Comparison of ENCODE assay signal across 23 cellular contexts in genomic region chr6:107152633-107153032, GRCh38. TPM values are rescaled to one million over a fixed set of nuclear protein-coding genes. Genes with fewer than 3 reads are reported as not detected.
DNase-seq lines count a peak whose midpoint lies in the region; FAIRE-seq and TF ChIP-seq lines count a peak whose summit lies in the region.
"Had no signal": no experiment of that assay in that cellular context is flagged by ENCODE, and none has a peak within 500 bp of the region (broad histone marks: within the 10 kb centered on the region; RNA-seq: fewer than 3 reads in every experiment).

No MANE protein-coding gene starts in this region.

- no peaks in the 10 kb centered on the region for H3K79me2 ChIP-seq in KMS-11 (ENCODE audit: insufficient read depth, low read depth)

- in situ Hi-C loops in ACHN (cut with HindIII; ENCODE audit: low pct_ligation_motif_present, low pct_unique_long_range_greater_than_20kb, low sequenced_read_pairs): no loop called here

- no peak overlapping the region for H2AFZ ChIP-seq in KMS-11 (ENCODE audit: low read depth)

- intact Hi-C loops in kidney (cut with DNase I): no loop called here

- peaks cover 5% of the 10 kb centered on the region; the same call in 1 of the 2 replicates for H3K27me3 ChIP-seq in KMS-11 (ENCODE audit: insufficient read depth, low read depth)
- H3K27me3 ChIP-seq: foreskin keratinocyte, Peyer's patch, SJSA1, vagina had no signal

- peaks cover 38% of the 10 kb centered on the region for H3K4me1 ChIP-seq in KMS-11 (ENCODE audit: low read depth, poor library complexity, severe bottlenecking)
- peaks cover 4 to 6% of the 10 kb centered on the region in 2 donors for H3K4me1 ChIP-seq in kidney (ENCODE audit: control insufficient read depth in 1 of 2, insufficient read depth in 1 of 2, low read depth in 1 of 2, low read length in 2 of 2)
- H3K4me1 ChIP-seq: foreskin keratinocyte, SJSA1, vagina had no signal

- H3K4me3 ChIP-seq in KMS-11 (IDR thresholded peaks at IDR 0.05; ENCODE audit: insufficient read depth, low read depth, low read length) (no peak overlapping the region), kidney (ENCODE audit: low read length in 2 of 2) (no peak overlapping the region)
- H3K4me3 ChIP-seq: K562, Peyer's patch, SJSA1, vagina had no signal

- no peak overlapping the region for H3K27ac ChIP-seq in KMS-11
- no peak overlapping the region for H3K27ac ChIP-seq in kidney (ENCODE audit: low read depth in 2 of 2, low read length in 2 of 2)
- H3K27ac ChIP-seq: foreskin keratinocyte, SJSA1, vagina had no signal

- CTCF ChIA-PET in HEK293T (lab: Yijun Ruan, JAX): interaction anchor here (1.0 kb wide), 1 partner anchor 166 kb away, joined by 3 read pairs; no protein-coding TSS in a partner anchor

- peak; percentile 25 for DNase-seq in ACHN
- DNase-seq in kidney: no peak
- peak; percentile 30 for DNase-seq in mucosa of gallbladder (ENCODE audit: low spot score)
- no peak for DNase-seq in HEK293T (ENCODE audit: extremely low spot score)
- no peak for DNase-seq in NCI-H1694 (lab: John Stamatoyannopoulos, UW)
- no peak for DNase-seq in cerebellar nuclear complex (lab: John Stamatoyannopoulos, UW)
- DNase-seq in NCI-H2081 (lab: John Stamatoyannopoulos, UW): no peak
- DNase-seq: activated CD4-positive, alpha-beta memory T cell treated with anti-CD3 and anti-CD28 coated beads for 36 hours; activated naive CD4-positive, alpha-beta T cell; activated T-cell treated with anti-CD3 and anti-CD28 coated beads for 4 hours; C1 segment of cervical spinal cord; foreskin keratinocyte; GDM1; NCI-H1930; retina; substantia nigra; T-helper 17 cell had no signal

- TF ChIP-seq CTCF in KMS-11 (conservative IDR thresholded peaks at IDR 0.05; ENCODE audit: low read depth, low read length) (no peak), kidney (IDR thresholded peaks at IDR 0.05; ENCODE audit: borderline replicate concordance, extremely low read depth, insufficient read depth) (no peak)

- H3K9ac ChIP-seq in KMS-11: no peak overlapping the region
- no peak overlapping the region for H3K9ac ChIP-seq in kidney (ENCODE audit: low read length in 2 of 2)

- peak overlapping the region; percentile 56; the same call in 1 of the 2 replicates for H3K4me2 ChIP-seq in KMS-11

- no peaks in the 10 kb centered on the region for H4K20me1 ChIP-seq in KMS-11 (ENCODE audit: insufficient read depth)

- POLR2A ChIA-PET in HEK293T (lab: Yijun Ruan, JAX): no interaction called here

- H3K36me3 ChIP-seq in KMS-11 (ENCODE audit: insufficient read depth) (no peaks in the 10 kb centered on the region), kidney (ENCODE audit: control insufficient read depth in 1 of 2, insufficient read depth in 2 of 2, low read length in 2 of 2) (no peaks in the 10 kb centered on the region)
- H3K36me3 ChIP-seq: Peyer's patch, SJSA1, vagina had no signal

- no peaks in the 10 kb centered on the region for H3K9me3 ChIP-seq in kidney (ENCODE audit: control insufficient read depth in 1 of 2, low read length in 2 of 2)
- H3K9me3 ChIP-seq: Peyer's patch, SJSA1, vagina had no signal

- peak; percentile 64 for FAIRE-seq in kidney (lab: Jason Lieb, UNC)
- FAIRE-seq: bronchial epithelial cell, K562 had no signal

TF ChIP-seq in HEK293T, 16 proteins besides CTCF, POLR2A, EP300 and RAD21:
- TF ChIP-seq ARNT (IDR thresholded peaks at IDR 0.05): no peak
- no peak for TF ChIP-seq CTBP1 (IDR thresholded peaks at IDR 0.05; ENCODE audit: borderline replicate concordance)
- TF ChIP-seq ELF4 (IDR thresholded peaks at IDR 0.05): no peak
- TF ChIP-seq L3MBTL2 (conservative IDR thresholded peaks at IDR 0.05): no peak
- TF ChIP-seq FOXA1 (IDR thresholded peaks at IDR 0.05): no peak
- TF ChIP-seq HDGF (IDR thresholded peaks at IDR 0.05; ENCODE audit: borderline replicate concordance): no peak
- TF ChIP-seq LEF1 (IDR thresholded peaks at IDR 0.05; ENCODE audit: borderline replicate concordance): no peak
- no peak for TF ChIP-seq FOXK2 (IDR thresholded peaks at IDR 0.05)
- TF ChIP-seq BHLHE40 (IDR thresholded peaks at IDR 0.05; ENCODE audit: borderline replicate concordance): no peak
- TF ChIP-seq SP1 (IDR thresholded peaks at IDR 0.05): no peak
- TF ChIP-seq ZNF384 (IDR thresholded peaks at IDR 0.05): no peak
- TF ChIP-seq SUZ12 (IDR thresholded peaks at IDR 0.05): no peak

RNA-seq across cellular contexts. Expression of gene BEND3, which starts 37.3 kb away (rescaled TPM):
- 3.6 TPM for total RNA-seq in kidney
- 1.1 TPM for polyA plus RNA-seq in kidney (ENCODE audit: insufficient read depth, low read depth, low replicate concordance)
- 5.7 TPM for total RNA-seq in mucosa of gallbladder

Comparison
In these comparisons a context has a peak if more than half of its experiments do, and no peak if none do; other contexts are left out.
1. DNase-seq: peak in ACHN (single experiment) and mucosa of gallbladder (single experiment); none in kidney (single experiment), HEK293T (single experiment), NCI-H1694 (single experiment), cerebellar nuclear complex (0 of 2) and NCI-H2081 (0 of 2).